In genomic region chr6:35017461-35018183, GRCh38 we compare ENCODE assay signal across 13 cellular contexts.
DNase-seq lines count a peak whose midpoint lies in the region; ATAC-seq and TF ChIP-seq lines count a peak whose summit lies in the region.
"Had no signal": no experiment of that assay in that cellular context is flagged by ENCODE, and none has a peak within 500 bp of the region (broad histone marks: within the 10 kb centered on the region; RNA-seq: fewer than 3 reads in every experiment).

No MANE protein-coding gene starts in this region.

- peak overlapping the region; percentile 77 to 83 (median 82) for H3K4me3 Mint-ChIP-seq in nephron
- H3K4me3 Mint-ChIP-seq: activated naive CD8-positive, alpha-beta T cell treated with anti-CD3 and anti-CD28 coated beads for 36 hours had no signal

- no peak for TF ChIP-seq CTCF in fibroblast of villous mesenchyme (IDR thresholded peaks at IDR 0.05; ENCODE audit: insufficient read depth, low read depth, low read length)
- TF ChIP-seq CTCF in nephron (IDR thresholded peaks at IDR 0.05; ENCODE audit: unreplicated experiment in 3 of 3): no peak
- TF ChIP-seq CTCF in thyroid gland (IDR thresholded peaks at IDR 0.05): no peak

- H3K9me3 Mint-ChIP-seq in nephron: no peaks in the 10 kb centered on the region
- H3K9me3 Mint-ChIP-seq: activated naive CD8-positive, alpha-beta T cell treated with anti-CD3 and anti-CD28 coated beads for 36 hours had no signal

- H3K27me3 ChIP-seq in adipocyte (replicated peaks; ENCODE audit: control insufficient read depth, insufficient read depth, low read length) (no peaks in the 10 kb centered on the region), thyroid gland (no peaks in the 10 kb centered on the region)

- peak overlapping the region; percentile 74 for H3K4me3 ChIP-seq in adipocyte (ENCODE audit: low read length)
- H3K4me3 ChIP-seq in fibroblast of villous mesenchyme (ENCODE audit: low read depth, low read length): peak overlapping the region; percentile 34
- H3K4me3 ChIP-seq in thyroid gland (replicated peaks in 1 of 3): peak overlapping the region in 1 of 3 donors; percentile 16

- no peak for ATAC-seq in GM18909 (IDR thresholded peaks at IDR 0.05; ENCODE audit: poor library complexity, unreplicated experiment)
- ATAC-seq in HG03342 (IDR thresholded peaks at IDR 0.05; ENCODE audit: unreplicated experiment): no peak
- ATAC-seq in GM19351 (IDR thresholded peaks at IDR 0.05; ENCODE audit: unreplicated experiment): no peak
- ATAC-seq: activated CD4-positive, CD25-positive, alpha-beta regulatory T cell treated with anti-CD3 and anti-CD28 coated beads, Interleukin-2, amount 50 U/mL, for 24 hours; Panc1 had no signal

- WGBS in thyroid gland, 2 donors: 51 to 62% methylated on average over 21 to 23 of the region's 26 CpGs

- H3K27ac ChIP-seq in thyroid gland: peak overlapping the region; percentile 82 to 96 (median 93)

- H3K9me3 ChIP-seq in adipocyte (ENCODE audit: control insufficient read depth, low read length): no peaks in the 10 kb centered on the region
- no peaks in the 10 kb centered on the region for H3K9me3 ChIP-seq in thyroid gland

- H3K9ac ChIP-seq in adipocyte (ENCODE audit: low read length): peak overlapping the region; percentile 79

- DNase-seq in adipocyte (ENCODE audit: low read depth): no peak
- DNase-seq in fibroblast of villous mesenchyme (ENCODE audit: low read depth): no peak
- peak; percentile 63 to 67 for DNase-seq in thyroid gland
- no peak for DNase-seq in activated naive CD4-positive, alpha-beta T cell treated with Interleukin-2 at 50 U/mL for 16 hours
- DNase-seq: activated naive CD8-positive, alpha-beta T cell treated with anti-CD3 and anti-CD28 coated beads for 36 hours; hypothalamus; NCI-H1436 treated with DMSO at 0.1 percent for 48 hours had no signal

- H3K27me3 Mint-ChIP-seq in nephron (ENCODE audit: low read depth): no peaks in the 10 kb centered on the region
- H3K27me3 Mint-ChIP-seq: activated naive CD8-positive, alpha-beta T cell treated with anti-CD3 and anti-CD28 coated beads for 36 hours had no signal

- TF ChIP-seq POLR2A in thyroid gland (IDR thresholded peaks at IDR 0.05): no peak

- H3K4me1 ChIP-seq in adipocyte (ENCODE audit: control insufficient read depth, insufficient read depth, low read length) (peaks cover 50% of the 10 kb centered on the region), thyroid gland (peaks cover 86 to 88% of the 10 kb centered on the region in 2 donors)

- peaks cover 25% of the 10 kb centered on the region for H3K36me3 Mint-ChIP-seq in nephron (ENCODE audit: low read depth)

- H3K4me1 Mint-ChIP-seq in nephron: peaks cover 68% of the 10 kb centered on the region
- H3K4me1 Mint-ChIP-seq: activated naive CD8-positive, alpha-beta T cell treated with anti-CD3 and anti-CD28 coated beads for 36 hours had no signal

- H3K27ac Mint-ChIP-seq in nephron: peak overlapping the region; percentile 95 to 99 (median 97)
- H3K27ac Mint-ChIP-seq: activated naive CD8-positive, alpha-beta T cell treated with anti-CD3 and anti-CD28 coated beads for 36 hours had no signal

- H3K36me3 ChIP-seq in adipocyte (ENCODE audit: control insufficient read depth, insufficient read depth, low read length, severe bottlenecking): no peaks in the 10 kb centered on the region
- no peaks in the 10 kb centered on the region for H3K36me3 ChIP-seq in thyroid gland

- intact Hi-C loops in thyroid gland (cut with DNase I): no loop called here

Comparison
In these comparisons a context has a peak if more than half of its experiments do, and no peak if none do; other contexts are left out.
1. DNase-seq: peak in thyroid gland (2 of 2); none in adipocyte (single experiment), fibroblast of villous mesenchyme (single experiment) and activated naive CD4-positive, alpha-beta T cell treated with Interleukin-2 at 50 U/mL for 16 hours (single experiment).